19 cellular contexts compared by ENCODE assay signal in the genomic region with DNA sequence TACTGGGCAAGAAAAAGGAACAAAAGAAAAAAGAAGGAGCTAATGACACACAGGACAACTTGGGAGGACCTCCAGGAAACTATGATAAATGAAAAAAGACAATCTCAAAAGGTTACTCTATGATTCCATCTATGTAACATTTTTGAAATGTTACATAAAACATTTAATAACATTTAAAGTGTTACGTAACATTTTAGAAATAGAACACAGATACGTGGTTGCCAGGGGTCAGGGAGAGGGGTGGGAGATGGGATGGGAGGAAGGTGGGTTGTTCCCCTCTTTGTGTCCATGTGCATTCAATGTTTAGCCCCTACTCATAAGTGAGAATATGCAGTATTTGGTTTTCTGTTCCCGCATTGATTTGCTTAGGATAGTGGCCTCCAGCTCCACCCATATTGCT.
"Had no signal": no experiment of that assay in that cellular context is flagged by ENCODE, and none has a peak within 500 bp of the region (broad histone marks: within the 10 kb centered on the region; RNA-seq: fewer than 3 reads in every experiment).

No MANE protein-coding gene starts in this region.

- H3K4me1 Mint-ChIP-seq: memory B cell, naive B cell had no signal

- DNase-seq: activated CD4-positive, alpha-beta T cell treated with anti-CD3 and anti-CD28 coated beads, Interleukin-2, amount 50 U/mL, for 1 hour; activated CD4-positive, CD25-positive, alpha-beta regulatory T cell treated with anti-CD3 and anti-CD28 coated beads, Interleukin-2, amount 50 U/mL, for 72 hours; activated CD8-positive, alpha-beta memory T cell treated with anti-CD3 and anti-CD28 coated beads, Interleukin-2, amount 50 U/mL, for 4 hours; activated naive CD4-positive, alpha-beta T cell treated with anti-CD3 and anti-CD28 coated beads for 36 hours; activated T-cell treated with anti-CD3 and anti-CD28 coated beads, Interleukin-2, amount 50 U/mL, for 4 hours; naive B cell; stimulated activated CD4-positive, alpha-beta T cell treated with anti-CD3 and anti-CD28 coated beads, Interleukin-4, amount 100 ng/mL, for 1 hour; SW 1271; T-helper 2 cell had no signal

- H3K4me3 Mint-ChIP-seq: activated naive CD4-positive, alpha-beta T cell treated with anti-CD3 and anti-CD28 coated beads for 36 hours; activated T-cell treated with anti-CD3 and anti-CD28 coated beads, Interleukin-2, amount 50 U/mL, for 4 hours; memory B cell; naive B cell; neural crest cell had no signal

- H3K4me3 ChIP-seq: heart left ventricle, mucosa of descending colon, ovary, psoas muscle, smooth muscle cell, thyroid gland, vagina had no signal

- H3K36me3 Mint-ChIP-seq: memory B cell, naive B cell had no signal

- H3K4me1 ChIP-seq: psoas muscle, thyroid gland, vagina had no signal

- H3K9me3 ChIP-seq: mucosa of descending colon, ovary, psoas muscle, thyroid gland, vagina had no signal

- ATAC-seq: activated T-cell treated with anti-CD3 and anti-CD28 coated beads, Interleukin-2, amount 50 U/mL, for 4 hours; mucosa of descending colon had no signal

- H3K27ac ChIP-seq: ovary, psoas muscle, thyroid gland, vagina, VCaP had no signal

- H3K27me3 ChIP-seq: ovary, thyroid gland, vagina had no signal

- H3K9me3 Mint-ChIP-seq: activated naive CD4-positive, alpha-beta T cell treated with anti-CD3 and anti-CD28 coated beads for 36 hours; activated T-cell treated with anti-CD3 and anti-CD28 coated beads, Interleukin-2, amount 50 U/mL, for 4 hours; memory B cell; neural crest cell had no signal

- H3K36me3 ChIP-seq: heart left ventricle, ovary, thyroid gland, vagina had no signal

- H3K27ac Mint-ChIP-seq: activated naive CD4-positive, alpha-beta T cell treated with anti-CD3 and anti-CD28 coated beads for 36 hours; memory B cell; naive B cell had no signal

- H3K4me2 ChIP-seq: smooth muscle cell had no signal
